9 cellular contexts compared by ENCODE assay signal in genomic region chrX:118657413-118657812, GRCh38.
"Had no signal": no experiment of that assay in that cellular context is flagged by ENCODE, and none has a peak within 500 bp of the region (broad histone marks: within the 10 kb centered on the region; RNA-seq: fewer than 3 reads in every experiment).

No MANE protein-coding gene starts in this region.

- H3K4me3 Mint-ChIP-seq: GM23338, H9 had no signal

- H3K4me1 Mint-ChIP-seq: H9 had no signal

- H3K4me3 ChIP-seq: GM23338, K562 had no signal

- H3K27ac Mint-ChIP-seq: GM23338, H9 had no signal

- FAIRE-seq: H1, H54, HTR-8/SVneo, K562 had no signal

- DNase-seq: H9, HCEC 1CT, IMR-90, KG1 had no signal

- H3K9me3 Mint-ChIP-seq: GM23338 had no signal

- H3K4me2 ChIP-seq: GM23338 had no signal

- ATAC-seq: GM23338, K562 had no signal
